Comparison of ENCODE assay signal across 19 cellular contexts in genomic region chr10:55351431-55351830, GRCh38.
A peak's percentile ranks its signal among the peaks of the same experiment; 100 is the strongest.
DNase-seq lines count a peak whose midpoint lies in the region; ATAC-seq lines count a peak whose summit lies in the region.
"Had no signal": no experiment of that assay in that cellular context is flagged by ENCODE, and none has a peak within 500 bp of the region (broad histone marks: within the 10 kb centered on the region; RNA-seq: fewer than 3 reads in every experiment).

No MANE protein-coding gene starts in this region.

- peak overlapping the region; percentile 12 for H3K27ac Mint-ChIP-seq in activated T-cell treated with anti-CD3 and anti-CD28 coated beads, Interleukin-2, amount 50 U/mL, for 72 hours
- H3K27ac Mint-ChIP-seq in activated CD4-positive, alpha-beta T cell treated with anti-CD3 and anti-CD28 coated beads, Interleukin-2, amount 10 ng/mL, durations not matched to agents 24 days and 14 days, result no peak overlapping the region
- H3K27ac Mint-ChIP-seq: CD14-positive monocyte; CD4-positive, alpha-beta memory T cell; HFFc6 had no signal

- no peak for DNase-seq in activated T-cell treated with anti-CD3 and anti-CD28 coated beads, Interleukin-2, amount 50 U/mL, for 72 hours
- no peak for DNase-seq in activated T-cell treated with anti-CD3 and anti-CD28 coated beads, Interleukin-2, amount 50 U/mL, for 4 hours
- DNase-seq in NCI-H748 (lab: John Stamatoyannopoulos, UW; ENCODE audit: unreplicated experiment), result peak; percentile 35
- DNase-seq in pons (ENCODE audit: low spot score), result peak; percentile 26
- no peak for DNase-seq in activated CD4-positive, alpha-beta T cell treated with anti-CD3 and anti-CD28 coated beads, Interleukin-2, amount 10 ng/mL, durations not matched to agents 24 days and 14 days
- DNase-seq in islet precursor cell, result no peak
- DNase-seq: 8988T; CD4-positive, alpha-beta memory T cell; DMS 273 treated with DMSO at 0.1 percent for 48 hours; DMS53; DND-41; EL; GOT3; H7; HFFc6 had no signal

- H3K4me1 Mint-ChIP-seq in activated T-cell treated with anti-CD3 and anti-CD28 coated beads, Interleukin-2, amount 50 U/mL, for 72 hours (ENCODE audit: low read depth), result no peaks in the 10 kb centered on the region
- H3K4me1 Mint-ChIP-seq in activated T-cell treated with anti-CD3 and anti-CD28 coated beads, Interleukin-2, amount 50 U/mL, for 4 hours (ENCODE audit: low read depth), result no peaks in the 10 kb centered on the region
- no peaks in the 10 kb centered on the region for H3K4me1 Mint-ChIP-seq in activated CD4-positive, alpha-beta T cell treated with anti-CD3 and anti-CD28 coated beads, Interleukin-2, amount 10 ng/mL, durations not matched to agents 24 days and 14 days
- H3K4me1 Mint-ChIP-seq: CD14-positive monocyte; CD4-positive, alpha-beta memory T cell had no signal

- intact Hi-C loops in activated CD4-positive, alpha-beta T cell treated with anti-CD3 and anti-CD28 coated beads, Interleukin-2, amount 10 ng/mL, durations not matched to agents 24 days and 14 days (cut with micrococcal nuclease), result no loop called here

- H3K36me3 Mint-ChIP-seq in activated T-cell treated with anti-CD3 and anti-CD28 coated beads, Interleukin-2, amount 50 U/mL, for 72 hours (ENCODE audit: insufficient read depth in 2 of 2), result no peaks in the 10 kb centered on the region
- no peaks in the 10 kb centered on the region for H3K36me3 Mint-ChIP-seq in activated T-cell treated with anti-CD3 and anti-CD28 coated beads, Interleukin-2, amount 50 U/mL, for 4 hours (ENCODE audit: insufficient read depth)
- H3K36me3 Mint-ChIP-seq in activated CD4-positive, alpha-beta T cell treated with anti-CD3 and anti-CD28 coated beads, Interleukin-2, amount 10 ng/mL, durations not matched to agents 24 days and 14 days (ENCODE audit: low read depth), result no peaks in the 10 kb centered on the region
- H3K36me3 Mint-ChIP-seq: CD14-positive monocyte; CD4-positive, alpha-beta memory T cell had no signal

- no peak for ATAC-seq in activated T-cell treated with anti-CD3 and anti-CD28 coated beads, Interleukin-2, amount 50 U/mL, for 72 hours (replicated peaks in 1 of 2)
- no peak for ATAC-seq in activated T-cell treated with anti-CD3 and anti-CD28 coated beads, Interleukin-2, amount 50 U/mL, for 4 hours
- ATAC-seq in GM18858 (IDR thresholded peaks at IDR 0.05; ENCODE audit: unreplicated experiment), result no peak
- ATAC-seq: GM12878, HCT116 had no signal

- H3K27me3 Mint-ChIP-seq in activated T-cell treated with anti-CD3 and anti-CD28 coated beads, Interleukin-2, amount 50 U/mL, for 72 hours (ENCODE audit: low read depth), result no peaks in the 10 kb centered on the region
- H3K27me3 Mint-ChIP-seq in activated T-cell treated with anti-CD3 and anti-CD28 coated beads, Interleukin-2, amount 50 U/mL, for 4 hours (ENCODE audit: low read depth), result no peaks in the 10 kb centered on the region
- no peaks in the 10 kb centered on the region for H3K27me3 Mint-ChIP-seq in activated CD4-positive, alpha-beta T cell treated with anti-CD3 and anti-CD28 coated beads, Interleukin-2, amount 10 ng/mL, durations not matched to agents 24 days and 14 days
- H3K27me3 Mint-ChIP-seq: CD4-positive, alpha-beta memory T cell had no signal

- peaks cover 7% of the 10 kb centered on the region in 2 donors for H3K9me3 Mint-ChIP-seq in activated T-cell treated with anti-CD3 and anti-CD28 coated beads, Interleukin-2, amount 50 U/mL, for 72 hours
- H3K9me3 Mint-ChIP-seq in activated T-cell treated with anti-CD3 and anti-CD28 coated beads, Interleukin-2, amount 50 U/mL, for 4 hours, result peaks cover 20% of the 10 kb centered on the region
- H3K9me3 Mint-ChIP-seq in activated CD4-positive, alpha-beta T cell treated with anti-CD3 and anti-CD28 coated beads, Interleukin-2, amount 10 ng/mL, durations not matched to agents 24 days and 14 days, result peaks cover 10% of the 10 kb centered on the region

- H3K4me3 Mint-ChIP-seq in activated T-cell treated with anti-CD3 and anti-CD28 coated beads, Interleukin-2, amount 50 U/mL, for 72 hours, result no peak overlapping the region
- no peak overlapping the region for H3K4me3 Mint-ChIP-seq in activated T-cell treated with anti-CD3 and anti-CD28 coated beads, Interleukin-2, amount 50 U/mL, for 4 hours
- H3K4me3 Mint-ChIP-seq in activated CD4-positive, alpha-beta T cell treated with anti-CD3 and anti-CD28 coated beads, Interleukin-2, amount 10 ng/mL, durations not matched to agents 24 days and 14 days, result no peak overlapping the region
- H3K4me3 Mint-ChIP-seq: CD14-positive monocyte; CD4-positive, alpha-beta memory T cell; HFFc6 had no signal

Comparison
In these comparisons a context has a peak if more than half of its experiments do, and no peak if none do; other contexts are left out.
1. DNase-seq: peak in NCI-H748 (single experiment) and pons (single experiment); none in activated T-cell treated with anti-CD3 and anti-CD28 coated beads, Interleukin-2, amount 50 U/mL, for 72 hours (0 of 2), activated T-cell treated with anti-CD3 and anti-CD28 coated beads, Interleukin-2, amount 50 U/mL, for 4 hours (single experiment), activated CD4-positive, alpha-beta T cell treated with anti-CD3 and anti-CD28 coated beads, Interleukin-2, amount 10 ng/mL, durations not matched to agents 24 days and 14 days (single experiment) and islet precursor cell (single experiment).